In genomic region chr3:105518806-105519418, GRCh38 we compare ENCODE assay signal across 8 cellular contexts.
DNase-seq lines count a peak whose midpoint lies in the region; ATAC-seq and TF ChIP-seq lines count a peak whose summit lies in the region.

No MANE protein-coding gene starts in this region.

- POLR2A ChIA-PET in CD8-positive, alpha-beta T cell (lab: Charles Lee) = no interaction called here
- POLR2A ChIA-PET in T-cell (lab: Charles Lee) = no interaction called here

- H3K36me3 ChIP-seq in CD8-positive, alpha-beta T cell (ENCODE audit: insufficient read depth, low read length) = no peaks in the 10 kb centered on the region
- no peaks in the 10 kb centered on the region for H3K36me3 ChIP-seq in esophagus muscularis mucosa

- no peaks in the 10 kb centered on the region for H3K4me1 ChIP-seq in CD8-positive, alpha-beta T cell (ENCODE audit: insufficient read depth, low read length)
- H3K4me1 ChIP-seq in esophagus muscularis mucosa = no peaks in the 10 kb centered on the region

- no peak overlapping the region for H3K27ac ChIP-seq in CD8-positive, alpha-beta T cell (ENCODE audit: low read depth, low read length)
- no peak overlapping the region for H3K27ac ChIP-seq in esophagus muscularis mucosa (replicated peaks in 1 of 4)

- no peaks in the 10 kb centered on the region for H3K27me3 Mint-ChIP-seq in CD8-positive, alpha-beta T cell (ENCODE audit: low read depth)
- H3K27me3 Mint-ChIP-seq in T-cell (no peaks in the 10 kb centered on the region), nephron progenitor cell (ENCODE audit: low read depth, poor library complexity) (no peaks in the 10 kb centered on the region)

- no peaks in the 10 kb centered on the region for H3K9me3 Mint-ChIP-seq in CD8-positive, alpha-beta T cell
- H3K9me3 Mint-ChIP-seq in T-cell (no peaks in the 10 kb centered on the region), nephron progenitor cell (no peaks in the 10 kb centered on the region)

- intact Hi-C loops in CD8-positive, alpha-beta T cell (cut with DNase I, micrococcal nuclease) = loop anchor here (1.0 to 10.0 kb wide), 5 partner anchors 924 to 1090 kb away; no protein-coding TSS in a partner anchor
- intact Hi-C loops in esophagus muscularis mucosa (cut with DNase I) = loop anchor here (5.0 to 10.0 kb wide), 2 partner anchors 152 to 954 kb away; partner anchors contain the start of gene ALCAM

- H3K36me3 Mint-ChIP-seq in CD8-positive, alpha-beta T cell = no peaks in the 10 kb centered on the region
- H3K36me3 Mint-ChIP-seq in T-cell (no peaks in the 10 kb centered on the region), nephron progenitor cell (ENCODE audit: low read depth) (peaks cover 13% of the 10 kb centered on the region)

- CTCF ChIA-PET in CD8-positive, alpha-beta T cell (lab: Charles Lee) = interaction anchor here (0.8 to 2.3 kb wide), 5 partner anchors 9 to 1090 kb away, joined by 3 to 9 read pairs (median 4); no protein-coding TSS in a partner anchor
- CTCF ChIA-PET in T-cell (lab: Charles Lee) = interaction anchor here (0.5 to 2.4 kb wide), 8 partner anchors 8 to 953 kb away, joined by 3 to 6 read pairs (median 3); partner anchors contain the start of gene ALCAM (in 1 of the 2)

- H3K4me3 ChIP-seq in CD8-positive, alpha-beta T cell (ENCODE audit: low read depth, low read length) = no peak overlapping the region
- no peak overlapping the region for H3K4me3 ChIP-seq in esophagus muscularis mucosa

- no peak for TF ChIP-seq EP300 in esophagus muscularis mucosa (IDR thresholded peaks at IDR 0.05)

- WGBS in esophagus muscularis mucosa = 2% methylated on average over 4 of the region's 4 CpGs

- no peak overlapping the region for H3K27ac Mint-ChIP-seq in CD8-positive, alpha-beta T cell
- H3K27ac Mint-ChIP-seq in T-cell (no peak overlapping the region), nephron progenitor cell (no peak overlapping the region)

- no peaks in the 10 kb centered on the region for H3K9me3 ChIP-seq in CD8-positive, alpha-beta T cell (ENCODE audit: low read length)
- no peaks in the 10 kb centered on the region for H3K9me3 ChIP-seq in esophagus muscularis mucosa

- DNase-seq in CD8-positive, alpha-beta T cell = peak in 2 of 7 experiments; percentile 13 to 20
- DNase-seq in NCI-H1436 treated with DMSO at 0.1 percent for 48 hours (lab: John Stamatoyannopoulos, UW) = peak; percentile 62
- DNase-seq in T-cell = peak in 8 of 34 experiments; percentile 3 to 12 (median 5)
- DNase-seq in esophagus muscularis mucosa (ENCODE audit: extremely low spot score) = no peak
- peak; percentile 26 for DNase-seq in nephron progenitor cell
- DNase-seq in activated CD4-positive, CD25-positive, alpha-beta regulatory T cell treated with anti-CD3 and anti-CD28 coated beads, Interleukin-2, amount 50 U/mL, for 72 hours = no peak

- H3K27me3 ChIP-seq in CD8-positive, alpha-beta T cell (ENCODE audit: insufficient read depth, low read length) = no peaks in the 10 kb centered on the region
- H3K27me3 ChIP-seq in esophagus muscularis mucosa = no peaks in the 10 kb centered on the region

- peak; percentile 63 for ATAC-seq in CD8-positive, alpha-beta T cell
- peak; percentile 94 for ATAC-seq in GM18511 (IDR thresholded peaks at IDR 0.05; ENCODE audit: unreplicated experiment)
- ATAC-seq in HG02884 (IDR thresholded peaks at IDR 0.05; ENCODE audit: unreplicated experiment) = peak; percentile 84
- peak; percentile 60 to 74 (median 70) for ATAC-seq in T-cell (replicated peaks in 1 of 4)

- no peak overlapping the region for H3K4me3 Mint-ChIP-seq in CD8-positive, alpha-beta T cell
- H3K4me3 Mint-ChIP-seq in T-cell = no peak overlapping the region
- H3K4me3 Mint-ChIP-seq in nephron progenitor cell = no peak overlapping the region

- no peak for TF ChIP-seq POLR2A in esophagus muscularis mucosa (IDR thresholded peaks at IDR 0.05; ENCODE audit: low read depth)

- peak; percentile 68 for TF ChIP-seq CTCF in CD8-positive, alpha-beta T cell (IDR thresholded peaks at IDR 0.05)
- TF ChIP-seq CTCF in esophagus muscularis mucosa (IDR thresholded peaks at IDR 0.05) (peak; percentile 55 to 64 (median 64)), nephron progenitor cell (IDR thresholded peaks at IDR 0.05) (peak; percentile 67)

- H3K4me1 Mint-ChIP-seq in CD8-positive, alpha-beta T cell (ENCODE audit: low read depth) = peaks cover 4% of the 10 kb centered on the region
- H3K4me1 Mint-ChIP-seq in T-cell (peaks cover 3 to 5% (median 3%) of the 10 kb centered on the region in 3 donors), nephron progenitor cell (peaks cover 12% of the 10 kb centered on the region)

Comparison
In these comparisons a context has a peak if more than half of its experiments do, and no peak if none do; other contexts are left out.
1. DNase-seq: peak in NCI-H1436 treated with DMSO at 0.1 percent for 48 hours (single experiment) and nephron progenitor cell (single experiment); none in esophagus muscularis mucosa (single experiment) and activated CD4-positive, CD25-positive, alpha-beta regulatory T cell treated with anti-CD3 and anti-CD28 coated beads, Interleukin-2, amount 50 U/mL, for 72 hours (single experiment).
2. Peak in every context shown above with its lines, with median percentiles within 50 percentile points of each other: ATAC-seq and CTCF ChIP-seq.